ENCODE assay signal across 8 cellular contexts in genomic region chr11:8959546-8960166, GRCh38. TPM values are rescaled to one million over a fixed set of nuclear protein-coding genes. Genes with fewer than 3 reads are reported as not detected.
DNase-seq lines count a peak whose midpoint lies in the region; ATAC-seq and TF ChIP-seq lines count a peak whose summit lies in the region.

No MANE protein-coding gene starts in this region.

- H3K9me3 ChIP-seq in SJCRH30 (replicated peaks) (no peaks in the 10 kb centered on the region), mucosa of descending colon (no peaks in the 10 kb centered on the region)

- H3K4me1 ChIP-seq in SJCRH30 (no peaks in the 10 kb centered on the region), mucosa of descending colon (ENCODE audit: low read depth) (peaks cover 23% of the 10 kb centered on the region)

- H3K36me3 ChIP-seq in SJCRH30 (peaks cover 6% of the 10 kb centered on the region; the same call in 1 of the 2 replicates), mucosa of descending colon (ENCODE audit: low read depth) (no peaks in the 10 kb centered on the region)

- H3K4me3 ChIP-seq in SJCRH30 (no peak overlapping the region), mucosa of descending colon (no peak overlapping the region)

- TF ChIP-seq CTCF in mucosa of descending colon (IDR thresholded peaks at IDR 0.05): peak; percentile 27

- H3K27me3 ChIP-seq in SJCRH30: no peaks in the 10 kb centered on the region

- intact Hi-C loops in mucosa of descending colon (cut with DNase I, micrococcal nuclease): no loop called here

- DNase-seq in activated T-cell treated with anti-CD3 and anti-CD28 coated beads for 24 hours (ENCODE audit: low read depth) (peak; percentile 16), KG1 (lab: John Stamatoyannopoulos, UW) (peak; percentile 20), SJCRH30 (peak; percentile 53 to 87), dedifferentiated amniotic fluid mesenchymal stem cell (ENCODE audit: extremely low spot score) (peak; percentile 78), mucosa of descending colon (peak in 1 of 3 donors; percentile 61)
- DNase-seq in activated T-cell treated with anti-CD3 and anti-CD28 coated beads, Interleukin-2, amount 50 U/mL, for 48 hours: no peak

- ATAC-seq in GM21529 (IDR thresholded peaks at IDR 0.05; ENCODE audit: unreplicated experiment) (peak; percentile 46), mucosa of descending colon (peak; percentile 29), HG03139 (IDR thresholded peaks at IDR 0.05; ENCODE audit: unreplicated experiment) (no peak)

- H3K27ac ChIP-seq in SJCRH30: no peak overlapping the region

RNA-seq across cellular contexts. Expression of gene TMEM9B, which starts 4.6 kb away (rescaled TPM):
- 32.3 and 35.9 TPM in 2 replicates for total RNA-seq in SJCRH30 (2014; rRNA removed; shearing (Covaris generic))
- 100 to 1,000 TPM in 1 of 3 donors, 10 to 100 TPM in 2; 51.4 to 109 (median 78.4) TPM for total RNA-seq in mucosa of descending colon

RNA-seq across cellular contexts. Expression of gene ASCL3, which starts 16.8 kb away (rescaled TPM):
- total RNA-seq in SJCRH30 (2014; rRNA removed; shearing (Covaris generic)): not detected in 2 replicates
- not detected for total RNA-seq in mucosa of descending colon

RNA-seq across cellular contexts. Expression of gene C11orf16, which starts 26.9 kb away (rescaled TPM):
- not detected in 2 replicates for total RNA-seq in SJCRH30 (2014; rRNA removed; shearing (Covaris generic))
- not detected for total RNA-seq in mucosa of descending colon

RNA-seq across cellular contexts. Expression of gene NRIP3, which starts 44.1 kb away (rescaled TPM):
- 10.1 and 13.2 TPM in 2 replicates for total RNA-seq in SJCRH30 (2014; rRNA removed; shearing (Covaris generic))
- 1 to 10 TPM in 1 of 3 donors, under 1 TPM in 2; 0.20 to 1.6 (median 0.63) TPM for total RNA-seq in mucosa of descending colon

RNA-seq across cellular contexts. Expression of gene AKIP1, which starts 48.7 kb away (rescaled TPM):
- total RNA-seq in SJCRH30 (2014; rRNA removed; shearing (Covaris generic)): 22.6 and 22.7 TPM in 2 replicates
- total RNA-seq in mucosa of descending colon: 10 to 100 TPM; 12.6 to 20.1 (median 17.0) TPM

Comparison
In these comparisons a context has a peak if more than half of its experiments do, and no peak if none do; other contexts are left out.
1. DNase-seq: peak in activated T-cell treated with anti-CD3 and anti-CD28 coated beads for 24 hours (single experiment), KG1 (single experiment), SJCRH30 (2 of 2) and dedifferentiated amniotic fluid mesenchymal stem cell (single experiment); none in activated T-cell treated with anti-CD3 and anti-CD28 coated beads, Interleukin-2, amount 50 U/mL, for 48 hours (0 of 2).